ENCODE assay signal across 19 cellular contexts in the genomic region with DNA sequence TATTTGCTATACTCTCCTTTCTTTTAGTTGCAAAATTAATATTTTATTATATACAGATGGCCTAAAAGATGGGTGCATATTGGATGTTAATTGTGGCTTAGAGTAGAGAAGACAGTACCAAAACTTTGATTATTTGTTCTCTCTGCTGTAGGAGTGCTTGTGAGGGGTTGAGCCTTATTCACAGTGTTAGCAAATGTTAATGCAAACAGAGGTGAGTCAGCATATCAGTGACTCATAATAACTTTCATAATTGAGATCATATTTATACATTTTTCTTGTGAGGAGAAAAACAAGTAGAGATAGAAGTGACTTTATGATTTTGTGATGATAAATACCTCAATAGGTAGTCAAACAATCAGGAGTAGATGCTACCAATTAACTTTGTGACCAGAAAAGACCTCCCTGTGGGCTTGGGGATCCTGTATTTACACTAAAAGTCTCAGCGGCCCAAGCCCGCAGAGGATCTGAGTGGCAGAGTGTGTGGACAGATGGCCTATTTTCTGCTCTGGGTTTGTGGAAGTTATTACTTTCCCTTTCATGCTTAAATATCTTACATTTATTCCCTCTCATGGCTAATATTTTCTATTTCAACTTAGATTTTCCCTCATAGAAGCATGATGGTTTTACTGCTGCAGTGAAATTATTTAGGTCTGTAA.
A peak's percentile ranks its signal among the peaks of the same experiment; 100 is the strongest.
DNase-seq lines count a peak whose midpoint lies in the region; ATAC-seq and TF ChIP-seq lines count a peak whose summit lies in the region.
"Had no signal": no experiment of that assay in that cellular context is flagged by ENCODE, and none has a peak within 500 bp of the region (broad histone marks: within the 10 kb centered on the region; RNA-seq: fewer than 3 reads in every experiment).

No MANE protein-coding gene starts in this region.

- no peak overlapping the region for H3K18ac ChIP-seq in mesenchymal stem cell (ENCODE audit: low read depth in 1 of 2, low read length in 2 of 2)

- TF ChIP-seq CTCF in PC-9 (conservative IDR thresholded peaks at IDR 0.05) (no peak), vagina (IDR thresholded peaks at IDR 0.05) (no peak), hepatocyte (IDR thresholded peaks at IDR 0.05; ENCODE audit: poor library complexity) (no peak)

- H3K27me3 ChIP-seq in PC-9 (ENCODE audit: insufficient read depth, low read depth) (no peaks in the 10 kb centered on the region), endocrine pancreas (ENCODE audit: control insufficient read depth, insufficient read depth, low read length) (no peaks in the 10 kb centered on the region), mesenchymal stem cell (ENCODE audit: control insufficient read depth in 1 of 2, insufficient read depth in 1 of 2, low read length in 2 of 2) (no peaks in the 10 kb centered on the region), vagina (no peaks in the 10 kb centered on the region), hepatocyte (no peaks in the 10 kb centered on the region)

- peak; percentile 49 for DNase-seq in HS-27A (ENCODE audit: low read depth)
- no peak for DNase-seq in PC-9
- no peak for DNase-seq in mesenchymal stem cell
- no peak for DNase-seq in vagina (ENCODE audit: extremely low spot score in 2 of 2)
- DNase-seq in hepatocyte (ENCODE audit: low spot score): no peak
- DNase-seq: activated naive CD4-positive, alpha-beta T cell; activated T-cell treated with anti-CD3 and anti-CD28 coated beads, Interleukin-2, amount 50 U/mL, for 24 hours; AML-193; amygdala; erythroblast; HFFc6; naive thymus-derived CD8-positive, alpha-beta T cell; NCI-H1105; NCI-H510A treated with DMSO at 0.1 percent for 48 hours; right cardiac atrium; stimulated activated CD4-positive, alpha-beta T cell treated with anti-CD3 and anti-CD28 coated beads, Interleukin-4, amount 100 ng/mL, for 24 hours; stimulated activated naive CD4-positive, alpha-beta T cell treated with Interleukin-2 at 50 U/mL for 16 hours had no signal

- H3K27ac ChIP-seq in PC-9 (peak overlapping the region; percentile 2; the same call in 1 of the 2 replicates), mesenchymal stem cell (ENCODE audit: low read length, poor library complexity, severe bottlenecking) (no peak overlapping the region), vagina (no peak overlapping the region), hepatocyte (no peak overlapping the region)

- CTCF ChIA-PET in PC-9 (lab: Charles Lee): no interaction called here

- H2BK12ac ChIP-seq in mesenchymal stem cell (ENCODE audit: low read length in 2 of 2): no peak overlapping the region

- H3K79me1 ChIP-seq in mesenchymal stem cell (replicated peaks; ENCODE audit: low read length, poor library complexity, severe bottlenecking): no peaks in the 10 kb centered on the region

- H4K8ac ChIP-seq in mesenchymal stem cell (ENCODE audit: low read length): no peak overlapping the region

- no peak overlapping the region for H2AK5ac ChIP-seq in mesenchymal stem cell (ENCODE audit: low read length, severe bottlenecking)

- H3K36me3 ChIP-seq in PC-9 (ENCODE audit: low read depth) (no peaks in the 10 kb centered on the region), endocrine pancreas (ENCODE audit: control insufficient read depth, insufficient read depth, low read length) (no peaks in the 10 kb centered on the region), mesenchymal stem cell (ENCODE audit: control insufficient read depth in 1 of 2, insufficient read depth in 2 of 2, low read depth in 1 of 2, low read length in 2 of 2) (no peaks in the 10 kb centered on the region), vagina (no peaks in the 10 kb centered on the region), hepatocyte (replicated peaks; ENCODE audit: insufficient read depth, low read depth) (no peaks in the 10 kb centered on the region)

- H3K4ac ChIP-seq in mesenchymal stem cell (ENCODE audit: low read depth in 1 of 2, low read length in 2 of 2): no peak overlapping the region

- H3K4me1 ChIP-seq in PC-9 (replicated peaks; ENCODE audit: insufficient read depth): peaks cover 9% of the 10 kb centered on the region; the same call in 1 of the 2 replicates
- H3K4me1 ChIP-seq in endocrine pancreas (ENCODE audit: control insufficient read depth, insufficient read depth, low read length): no peaks in the 10 kb centered on the region
- H3K4me1 ChIP-seq in mesenchymal stem cell (ENCODE audit: control insufficient read depth, insufficient read depth, low read depth, low read length): no peaks in the 10 kb centered on the region
- H3K4me1 ChIP-seq in vagina: no peaks in the 10 kb centered on the region
- no peaks in the 10 kb centered on the region for H3K4me1 ChIP-seq in hepatocyte (ENCODE audit: insufficient read depth)

- H3K9ac ChIP-seq in endocrine pancreas (ENCODE audit: control insufficient read depth, insufficient read depth, low read length) (no peak overlapping the region), mesenchymal stem cell (ENCODE audit: low read length) (peak overlapping the region; percentile 40)

- no peak overlapping the region for H2AFZ ChIP-seq in PC-9
- no peak overlapping the region for H2AFZ ChIP-seq in mesenchymal stem cell (ENCODE audit: low read depth, low read length)
- H2AFZ ChIP-seq in hepatocyte: no peak overlapping the region

- no peak overlapping the region for H3K14ac ChIP-seq in mesenchymal stem cell (ENCODE audit: low read length in 2 of 2)

- no peak overlapping the region for H2BK5ac ChIP-seq in mesenchymal stem cell (ENCODE audit: low read depth, low read length, poor library complexity, severe bottlenecking)

- ATAC-seq in HG03139 (IDR thresholded peaks at IDR 0.05; ENCODE audit: unreplicated experiment): no peak
- ATAC-seq: naive thymus-derived CD8-positive, alpha-beta T cell; right cardiac atrium had no signal

- H3K9me2 ChIP-seq in PC-9 (ENCODE audit: insufficient read depth) (no peaks in the 10 kb centered on the region), hepatocyte (replicated peaks; ENCODE audit: insufficient read depth) (no peaks in the 10 kb centered on the region)

- no peak overlapping the region for H3K4me3 ChIP-seq in PC-9
- peak overlapping the region; percentile 5 for H3K4me3 ChIP-seq in endocrine pancreas (ENCODE audit: control insufficient read depth, insufficient read depth, low read length)
- H3K4me3 ChIP-seq in mesenchymal stem cell (ENCODE audit: insufficient read depth in 1 of 2, low read depth in 1 of 2, low read length in 2 of 2): no peak overlapping the region
- no peak overlapping the region for H3K4me3 ChIP-seq in vagina
- no peak overlapping the region for H3K4me3 ChIP-seq in hepatocyte

- BruUV-seq in PC-9 (replicated peaks; lab: Mats Ljungman, UMichigan): no TSS peak

- no peak overlapping the region for H3K4me2 ChIP-seq in PC-9
- H3K4me2 ChIP-seq in mesenchymal stem cell (ENCODE audit: low read length, poor library complexity, severe bottlenecking): no peak overlapping the region
- no peak overlapping the region for H3K4me2 ChIP-seq in hepatocyte

- WGBS in mesenchymal stem cell: 100% methylated on average over 2 of the region's 2 CpGs
- WGBS in hepatocyte (ENCODE audit: low lambda C conversion rate, missing lambda C conversion rate): 90% methylated on average over 2 of the region's 2 CpGs

- intact Hi-C loops in PC-9 (cut with micrococcal nuclease; ENCODE audit: unreplicated experiment) (no loop called here), vagina (cut with DNase I) (no loop called here)

- H4K20me1 ChIP-seq in PC-9 (ENCODE audit: insufficient read depth) (no peaks in the 10 kb centered on the region), hepatocyte (ENCODE audit: insufficient read depth, poor library complexity, severe bottlenecking) (no peaks in the 10 kb centered on the region)

- H2BK15ac ChIP-seq in mesenchymal stem cell (ENCODE audit: low read depth, poor library complexity, severe bottlenecking): no peak overlapping the region

- TF ChIP-seq POLR2A in vagina (IDR thresholded peaks at IDR 0.05): no peak

- no peak overlapping the region for H3K23ac ChIP-seq in mesenchymal stem cell (ENCODE audit: low read length in 2 of 2)

- POLR2A ChIA-PET in PC-9 (lab: Charles Lee; ENCODE audit: unreplicated experiment): no interaction called here

- H3K9me3 ChIP-seq in PC-9 (ENCODE audit: insufficient read depth, low read depth) (peaks cover 9% of the 10 kb centered on the region; the same call in 1 of the 2 replicates), endocrine pancreas (ENCODE audit: control insufficient read depth, low read length) (no peaks in the 10 kb centered on the region), mesenchymal stem cell (ENCODE audit: control insufficient read depth, low read length) (peaks cover 12% of the 10 kb centered on the region), vagina (no peaks in the 10 kb centered on the region), hepatocyte (ENCODE audit: low read depth) (no peaks in the 10 kb centered on the region)

- H3K79me2 ChIP-seq in PC-9 (ENCODE audit: low read depth): no peaks in the 10 kb centered on the region
- no peaks in the 10 kb centered on the region for H3K79me2 ChIP-seq in hepatocyte

- no peaks in the 10 kb centered on the region for H3F3A ChIP-seq in PC-9 (ENCODE audit: insufficient read depth, low read depth)

- no peak overlapping the region for H2BK120ac ChIP-seq in mesenchymal stem cell (ENCODE audit: low read depth, low read length)

- H4K91ac ChIP-seq in mesenchymal stem cell (ENCODE audit: low read length): no peak overlapping the region
